8 cellular contexts compared by ENCODE assay signal in genomic region chr3:63351159-63352007, GRCh38.
DNase-seq lines count a peak whose midpoint lies in the region; ATAC-seq and TF ChIP-seq lines count a peak whose summit lies in the region.

No MANE protein-coding gene starts in this region.

- intact Hi-C loops in lower leg skin (cut with DNase I; ENCODE audit: low total_unique reads) = loop anchor here (5.0 kb wide), 2 partner anchors 466 to 1141 kb away; partner anchors contain the start of gene C3orf49

- H3K36me3 ChIP-seq in RWPE2 (ENCODE audit: low read depth) = no peaks in the 10 kb centered on the region
- H3K36me3 ChIP-seq in osteoblast (ENCODE audit: insufficient read depth, low read length) = no peaks in the 10 kb centered on the region

- H3K9me3 ChIP-seq in RWPE2 (ENCODE audit: severe bottlenecking) (no peaks in the 10 kb centered on the region), osteoblast (ENCODE audit: low read depth, low read length) (no peaks in the 10 kb centered on the region)

- H3K4me1 ChIP-seq in RWPE2 (ENCODE audit: insufficient read depth, poor library complexity, severe bottlenecking) = no peaks in the 10 kb centered on the region
- H3K4me1 ChIP-seq in osteoblast (ENCODE audit: insufficient read depth, low read length) = peaks cover 13% of the 10 kb centered on the region

- no peak overlapping the region for H3K27ac ChIP-seq in RWPE2 (ENCODE audit: poor library complexity, severe bottlenecking)
- H3K27ac ChIP-seq in osteoblast (ENCODE audit: low read depth, low read length) = no peak overlapping the region

- H3K4me2 ChIP-seq in osteoblast (ENCODE audit: insufficient read depth, low read length) = no peak overlapping the region

- no peaks in the 10 kb centered on the region for H4K20me1 ChIP-seq in osteoblast (ENCODE audit: insufficient read depth, low read length)

- TF ChIP-seq POLR2A in lower leg skin (IDR thresholded peaks at IDR 0.05) = no peak

- H3K27me3 ChIP-seq in RWPE2 (ENCODE audit: insufficient read depth, poor library complexity, severe bottlenecking) = peaks cover 6% of the 10 kb centered on the region
- peaks cover 10% of the 10 kb centered on the region for H3K27me3 ChIP-seq in osteoblast (ENCODE audit: insufficient read depth, low read length)

- ATAC-seq in GM21360 (IDR thresholded peaks at IDR 0.05; ENCODE audit: unreplicated experiment) = peak; percentile 60
- ATAC-seq in RWPE2 (ENCODE audit: low read depth) = peak; percentile 68; the same call in 2 of the 3 replicates

- 30 to 34% methylated on average over 9 of the region's 9 CpGs for WGBS in lower leg skin, 2 donors

- H2AFZ ChIP-seq in osteoblast (ENCODE audit: low read length) = no peak overlapping the region

- H3K79me2 ChIP-seq in osteoblast (ENCODE audit: insufficient read depth, low read length) = no peaks in the 10 kb centered on the region

- DNase-seq in ELR (ENCODE audit: low read depth) (peak; percentile 67), HuH-7.5 (ENCODE audit: low spot score) (peak; percentile 28), RWPE2 (ENCODE audit: low spot score) (no peak), fibroblast of peridontal ligament (ENCODE audit: extremely low read depth) (peak; percentile 89), osteoblast (ENCODE audit: insufficient read length, low spot score, missing footprints) (peak; percentile 13), NCI-H1048 (lab: John Stamatoyannopoulos, UW) (no peak), lower leg skin (ENCODE audit: low spot score in 2 of 2) (no peak)

- H3K4me3 ChIP-seq in RWPE2 (ENCODE audit: severe bottlenecking) = no peak overlapping the region
- H3K4me3 ChIP-seq in osteoblast (ENCODE audit: insufficient read depth, low read length) = no peak overlapping the region
- no peak overlapping the region for H3K4me3 ChIP-seq in lower leg skin (ENCODE audit: low read depth, poor library complexity, severe bottlenecking)

- TF ChIP-seq CTCF in RWPE2 (IDR thresholded peaks at IDR 0.05; ENCODE audit: poor library complexity, severe bottlenecking) (peak; percentile 88), osteoblast (IDR thresholded peaks at IDR 0.05; ENCODE audit: extremely low read depth, low read depth, low read length) (peak; percentile 85), lower leg skin (IDR thresholded peaks at IDR 0.05) (peak in 1 of 3 donors; percentile 67)

Comparison
In these comparisons a context has a peak if more than half of its experiments do, and no peak if none do; other contexts are left out.
1. DNase-seq: peak in ELR (single experiment), HuH-7.5 (single experiment), fibroblast of peridontal ligament (single experiment) and osteoblast (single experiment); none in RWPE2 (single experiment), NCI-H1048 (single experiment) and lower leg skin (0 of 2).